ENCODE assay signal across 9 cellular contexts in the genomic region with DNA sequence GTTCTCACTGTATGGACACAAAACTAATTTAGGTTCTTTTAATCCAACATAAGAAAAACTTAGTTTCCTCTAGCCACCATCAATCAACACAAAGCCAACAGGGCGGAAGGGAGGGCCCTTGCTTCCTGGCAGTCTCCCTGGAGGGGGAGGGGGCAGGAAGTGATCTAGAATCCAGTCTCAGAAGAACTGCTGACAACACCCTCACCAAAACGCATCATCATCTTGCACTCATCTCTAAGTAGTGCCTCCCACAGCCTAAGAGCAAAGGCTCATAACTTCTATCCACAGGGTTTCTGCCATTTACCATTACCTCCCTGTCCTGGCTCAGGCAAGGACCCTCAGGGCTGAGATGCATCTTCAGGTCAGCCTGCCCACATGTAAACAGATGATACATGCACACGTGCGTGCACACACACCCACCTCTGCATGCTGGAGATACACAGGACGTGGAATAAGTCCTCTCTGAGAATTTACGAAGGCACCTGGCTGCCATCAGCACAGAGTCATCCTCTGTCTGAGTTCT. TPM values are rescaled to one million over a fixed set of nuclear protein-coding genes. Genes with fewer than 3 reads are reported as not detected.
DNase-seq lines count a peak whose midpoint lies in the region; ATAC-seq and TF ChIP-seq lines count a peak whose summit lies in the region.
"Had no signal": no experiment of that assay in that cellular context is flagged by ENCODE, and none has a peak within 500 bp of the region (broad histone marks: within the 10 kb centered on the region; RNA-seq: fewer than 3 reads in every experiment).

No MANE protein-coding gene starts in this region.

- peak overlapping the region; percentile 94 for H3K27ac Mint-ChIP-seq in T-helper 2 cell treated with Interferon-gamma antibody and Interleukin-4, amounts not matched to agents 5 μg/mL and 100 μg/mL, for 36 hours

- H2AFZ ChIP-seq in osteoblast (ENCODE audit: low read length): peak overlapping the region; percentile 23
- H2AFZ ChIP-seq: parathyroid adenoma had no signal

- H3K36me3 ChIP-seq in osteoblast (ENCODE audit: insufficient read depth, low read length): no peaks in the 10 kb centered on the region

- H3K4me3 ChIP-seq in osteoblast (ENCODE audit: insufficient read depth, low read length): no peak overlapping the region

- H3K9me3 ChIP-seq in osteoblast (ENCODE audit: low read depth, low read length): no peaks in the 10 kb centered on the region

- peaks cover 35% of the 10 kb centered on the region for H3K4me1 ChIP-seq in osteoblast (ENCODE audit: insufficient read depth, low read length)
- H3K4me1 ChIP-seq: parathyroid adenoma had no signal

- H3K27ac ChIP-seq in osteoblast (ENCODE audit: low read depth, low read length): no peak overlapping the region
- H3K27ac ChIP-seq: parathyroid adenoma had no signal

- no peaks in the 10 kb centered on the region for H3K79me2 ChIP-seq in osteoblast (ENCODE audit: insufficient read depth, low read length)
- H3K79me2 ChIP-seq: parathyroid adenoma had no signal

- no peak overlapping the region for H3K4me2 ChIP-seq in osteoblast (ENCODE audit: insufficient read depth, low read length)

- H3K36me3 Mint-ChIP-seq in T-helper 2 cell treated with Interferon-gamma antibody and Interleukin-4, amounts not matched to agents 5 μg/mL and 100 μg/mL, for 36 hours (ENCODE audit: low read depth): no peaks in the 10 kb centered on the region

- H3K27me3 ChIP-seq in osteoblast (ENCODE audit: insufficient read depth, low read length): no peaks in the 10 kb centered on the region

- H3K27me3 Mint-ChIP-seq in T-helper 2 cell treated with Interferon-gamma antibody and Interleukin-4, amounts not matched to agents 5 μg/mL and 100 μg/mL, for 36 hours (ENCODE audit: low read depth): no peaks in the 10 kb centered on the region

- H3K4me1 Mint-ChIP-seq in T-helper 2 cell treated with Interferon-gamma antibody and Interleukin-4, amounts not matched to agents 5 μg/mL and 100 μg/mL, for 36 hours (ENCODE audit: low read depth): peaks cover 63% of the 10 kb centered on the region

- no peaks in the 10 kb centered on the region for H4K20me1 ChIP-seq in osteoblast (ENCODE audit: insufficient read depth, low read length)

- no peaks in the 10 kb centered on the region for H3K9me3 Mint-ChIP-seq in T-helper 2 cell treated with Interferon-gamma antibody and Interleukin-4, amounts not matched to agents 5 μg/mL and 100 μg/mL, for 36 hours

- TF ChIP-seq CTCF in osteoblast (IDR thresholded peaks at IDR 0.05; ENCODE audit: extremely low read depth, low read depth, low read length): no peak

- ATAC-seq in GM19324 (IDR thresholded peaks at IDR 0.05; ENCODE audit: low FRiP score, unreplicated experiment): no peak
- no peak for ATAC-seq in GM18867 (IDR thresholded peaks at IDR 0.05; ENCODE audit: unreplicated experiment)

- peak; percentile 63 for DNase-seq in COLO829 (ENCODE audit: low spot score)
- DNase-seq in T-helper 2 cell treated with Interferon-gamma antibody and Interleukin-4, amounts not matched to agents 5 μg/mL and 100 μg/mL, for 36 hours (ENCODE audit: low spot score): peak; percentile 71
- peak; percentile 85 for DNase-seq in amniotic epithelial cell (ENCODE audit: low read depth)
- DNase-seq in osteoblast (ENCODE audit: insufficient read length, low spot score, missing footprints): no peak
- no peak for DNase-seq in SIG-M5 treated with dmso at 0.1 percent for 504 hours (lab: John Stamatoyannopoulos, UW; ENCODE audit: unreplicated experiment)
- DNase-seq in COLO668 (lab: John Stamatoyannopoulos, UW; ENCODE audit: unreplicated experiment): no peak

- H3K4me3 Mint-ChIP-seq in T-helper 2 cell treated with Interferon-gamma antibody and Interleukin-4, amounts not matched to agents 5 μg/mL and 100 μg/mL, for 36 hours: peak overlapping the region; percentile 60

RNA-seq across cellular contexts. Expression of a gene that starts 20.5 kb away (rescaled TPM):
- total RNA-seq in osteoblast: 1.8 TPM in 2 replicates

Comparison
In these comparisons a context has a peak if more than half of its experiments do, and no peak if none do; other contexts are left out.
1. DNase-seq: peak in COLO829 (single experiment), T-helper 2 cell treated with Interferon-gamma antibody and Interleukin-4, amounts not matched to agents 5 μg/mL and 100 μg/mL, for 36 hours (single experiment) and amniotic epithelial cell (single experiment); none in osteoblast (single experiment), SIG-M5 treated with dmso at 0.1 percent for 504 hours (single experiment) and COLO668 (single experiment).